In the genomic region with DNA sequence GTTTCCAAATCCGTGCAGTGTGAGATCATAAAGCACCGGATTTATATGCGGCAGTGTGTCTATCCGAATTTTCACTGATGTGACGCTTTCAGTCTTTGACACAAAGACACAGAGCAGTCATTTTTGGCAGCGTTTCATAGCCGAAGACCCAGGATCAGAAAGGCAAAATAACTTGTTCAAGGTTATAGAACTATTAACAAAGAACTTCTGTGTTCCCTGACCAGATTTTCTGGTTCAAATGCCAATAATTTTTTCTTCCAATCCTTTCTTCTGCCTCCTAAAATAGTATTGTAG, we compare ENCODE assay signal across 23 cellular contexts. TPM values are rescaled to one million over a fixed set of nuclear protein-coding genes. Genes with fewer than 3 reads are reported as not detected.
"Had no signal": no experiment of that assay in that cellular context is flagged by ENCODE, and none has a peak within 500 bp of the region (broad histone marks: within the 10 kb centered on the region; RNA-seq: fewer than 3 reads in every experiment).

No MANE protein-coding gene starts in this region.

- H3K27ac ChIP-seq: ascending aorta, heart left ventricle, left lung, psoas muscle, right lobe of liver, spleen, uterus had no signal

- H3K4me1 Mint-ChIP-seq: activated T-helper 17 cell treated with anti-CD3 and anti-CD28 coated beads, Interleukin-2, amount 50 U/mL, for 72 hours had no signal

- H3K4me3 ChIP-seq: ascending aorta, left lung, mucosa of descending colon, psoas muscle, right lobe of liver, spleen, uterus had no signal

- H3K9me3 ChIP-seq: ascending aorta, heart left ventricle, left lung, mucosa of descending colon, psoas muscle, right lobe of liver, uterus had no signal

- H3K36me3 ChIP-seq: ascending aorta, heart left ventricle, left lung, right lobe of liver, spleen, uterus had no signal

- H3K27me3 ChIP-seq: right lobe of liver had no signal

- H3K4me3 Mint-ChIP-seq: activated naive CD4-positive, alpha-beta T cell treated with anti-CD3 and anti-CD28 coated beads for 36 hours; activated naive CD8-positive, alpha-beta T cell treated with anti-CD3 and anti-CD28 coated beads, Interleukin-2, amount 50 U/mL, for 24 hours; activated T-helper 17 cell treated with anti-CD3 and anti-CD28 coated beads, Interleukin-2, amount 50 U/mL, for 72 hours; effector memory CD8-positive, alpha-beta T cell had no signal

- ATAC-seq: activated naive CD8-positive, alpha-beta T cell treated with anti-CD3 and anti-CD28 coated beads, Interleukin-2, amount 50 U/mL, for 24 hours; activated T-helper 17 cell treated with anti-CD3 and anti-CD28 coated beads, Interleukin-2, amount 50 U/mL, for 72 hours; effector memory CD8-positive, alpha-beta T cell; left lung; mucosa of descending colon; naive thymus-derived CD4-positive, alpha-beta T cell; psoas muscle; right lobe of liver; T-cell had no signal

- H3K4me1 ChIP-seq: ascending aorta, left lung, psoas muscle, right lobe of liver had no signal

- DNase-seq: activated CD4-positive, alpha-beta T cell treated with anti-CD3 and anti-CD28 coated beads for 1 hour; activated CD4-positive, alpha-beta T cell treated with anti-CD3 and anti-CD28 coated beads, Interleukin-2, amount 50 U/mL, for 4 hours; activated naive CD4-positive, alpha-beta T cell treated with anti-CD3 and anti-CD28 coated beads for 36 hours; activated naive CD8-positive, alpha-beta T cell treated with anti-CD3 and anti-CD28 coated beads, Interleukin-2, amount 50 U/mL, for 24 hours; dermis blood vessel endothelial cell; effector memory CD8-positive, alpha-beta T cell; heart left ventricle; kidney; left lung; mucosa of descending colon; naive thymus-derived CD4-positive, alpha-beta T cell; occipital lobe; psoas muscle; right lobe of liver; spleen; T-cell; T-helper 9 cell; uterus had no signal

- H3K27ac Mint-ChIP-seq: activated naive CD4-positive, alpha-beta T cell treated with anti-CD3 and anti-CD28 coated beads for 36 hours; activated naive CD8-positive, alpha-beta T cell treated with anti-CD3 and anti-CD28 coated beads, Interleukin-2, amount 50 U/mL, for 24 hours; activated T-helper 17 cell treated with anti-CD3 and anti-CD28 coated beads, Interleukin-2, amount 50 U/mL, for 72 hours; effector memory CD8-positive, alpha-beta T cell; naive thymus-derived CD4-positive, alpha-beta T cell had no signal

- H3K9me3 Mint-ChIP-seq: activated naive CD4-positive, alpha-beta T cell treated with anti-CD3 and anti-CD28 coated beads for 36 hours had no signal

- FAIRE-seq: frontal cortex, kidney had no signal

RNA-seq across cellular contexts. Expression of gene MARCHF11, which starts 1.1 kb away (rescaled TPM):
- total RNA-seq: activated naive CD4-positive, alpha-beta T cell treated with anti-CD3 and anti-CD28 coated beads for 36 hours; activated T-helper 17 cell treated with anti-CD3 and anti-CD28 coated beads, Interleukin-2, amount 50 U/mL, for 72 hours; ascending aorta; chondrocyte; dermis blood vessel endothelial cell; epithelial cell of proximal tubule; kidney; left lung; mucosa of descending colon; naive thymus-derived CD4-positive, alpha-beta T cell; psoas muscle; right lobe of liver; spleen; T-cell had no signal
- polyA plus RNA-seq: naive thymus-derived CD4-positive, alpha-beta T cell; psoas muscle; spleen had no signal
